ENCODE assay signal across 9 cellular contexts in genomic region chr11:126083829-126084607, GRCh38.
DNase-seq lines count a peak whose midpoint lies in the region; ATAC-seq lines count a peak whose summit lies in the region.
"Had no signal": no experiment of that assay in that cellular context is flagged by ENCODE, and none has a peak within 500 bp of the region (broad histone marks: within the 10 kb centered on the region; RNA-seq: fewer than 3 reads in every experiment).

No MANE protein-coding gene starts in this region.

- no peaks in the 10 kb centered on the region for H3K27me3 Mint-ChIP-seq in T-helper 1 cell treated with Interleukin-12 subunit alpha and Interleukin-12 subunit beta and Interleukin-4 antibody, amounts not matched to agents 30 μg/mL and 1 μg/mL, for 36 hours (ENCODE audit: low read depth)
- H3K27me3 Mint-ChIP-seq in activated naive CD8-positive, alpha-beta T cell treated with anti-CD3 and anti-CD28 coated beads, Interleukin-2, amount 50 U/mL, for 24 hours: no peaks in the 10 kb centered on the region

- peak overlapping the region; percentile 55 for H3K4me3 Mint-ChIP-seq in T-helper 1 cell treated with Interleukin-12 subunit alpha and Interleukin-12 subunit beta and Interleukin-4 antibody, amounts not matched to agents 30 μg/mL and 1 μg/mL, for 36 hours
- peak overlapping the region; percentile 4 for H3K4me3 Mint-ChIP-seq in activated naive CD8-positive, alpha-beta T cell treated with anti-CD3 and anti-CD28 coated beads, Interleukin-2, amount 50 U/mL, for 24 hours
- H3K4me3 Mint-ChIP-seq: IgD-negative memory B cell had no signal

- peak overlapping the region; percentile 82 for H3K27ac Mint-ChIP-seq in T-helper 1 cell treated with Interleukin-12 subunit alpha and Interleukin-12 subunit beta and Interleukin-4 antibody, amounts not matched to agents 30 μg/mL and 1 μg/mL, for 36 hours
- H3K27ac Mint-ChIP-seq in activated naive CD8-positive, alpha-beta T cell treated with anti-CD3 and anti-CD28 coated beads, Interleukin-2, amount 50 U/mL, for 24 hours: peak overlapping the region; percentile 73

- peak; percentile 80 for ATAC-seq in activated naive CD8-positive, alpha-beta T cell treated with anti-CD3 and anti-CD28 coated beads, Interleukin-2, amount 50 U/mL, for 24 hours
- ATAC-seq in stimulated activated naive CD8-positive, alpha-beta T cell treated with anti-CD3 and anti-CD28 coated beads, Interleukin-15, Interleukin-2, amounts not matched to agents 100 U/mL and 50 U/mL, for 24 hours: peak; percentile 78

- DNase-seq in activated CD8-positive, alpha-beta memory T cell treated with anti-CD3 and anti-CD28 coated beads for 24 hours: peak; percentile 66
- DNase-seq in activated CD8-positive, alpha-beta memory T cell treated with anti-CD3 and anti-CD28 coated beads, Interleukin-2, amount 50 U/mL, for 4 hours: no peak
- DNase-seq in activated naive CD8-positive, alpha-beta T cell treated with anti-CD3 and anti-CD28 coated beads, Interleukin-2, amount 50 U/mL, for 24 hours: peak; percentile 11
- DNase-seq in stimulated activated naive CD8-positive, alpha-beta T cell treated with anti-CD3 and anti-CD28 coated beads, Interleukin-15, Interleukin-2, amounts not matched to agents 100 U/mL and 50 U/mL, for 24 hours: peak; percentile 11
- DNase-seq in NCI-H146 (lab: John Stamatoyannopoulos, UW): no peak
- DNase-seq in T-helper 9 cell: no peak
- DNase-seq in NCI-H1048 (lab: John Stamatoyannopoulos, UW): no peak

- peaks cover 15% of the 10 kb centered on the region for H3K4me1 Mint-ChIP-seq in T-helper 1 cell treated with Interleukin-12 subunit alpha and Interleukin-12 subunit beta and Interleukin-4 antibody, amounts not matched to agents 30 μg/mL and 1 μg/mL, for 36 hours (ENCODE audit: low read depth)
- H3K4me1 Mint-ChIP-seq in activated naive CD8-positive, alpha-beta T cell treated with anti-CD3 and anti-CD28 coated beads, Interleukin-2, amount 50 U/mL, for 24 hours: peaks cover 12% of the 10 kb centered on the region

- H3K9me3 Mint-ChIP-seq in T-helper 1 cell treated with Interleukin-12 subunit alpha and Interleukin-12 subunit beta and Interleukin-4 antibody, amounts not matched to agents 30 μg/mL and 1 μg/mL, for 36 hours: no peaks in the 10 kb centered on the region
- H3K9me3 Mint-ChIP-seq in activated naive CD8-positive, alpha-beta T cell treated with anti-CD3 and anti-CD28 coated beads, Interleukin-2, amount 50 U/mL, for 24 hours: no peaks in the 10 kb centered on the region
- H3K9me3 Mint-ChIP-seq: IgD-negative memory B cell had no signal

- H3K36me3 Mint-ChIP-seq in T-helper 1 cell treated with Interleukin-12 subunit alpha and Interleukin-12 subunit beta and Interleukin-4 antibody, amounts not matched to agents 30 μg/mL and 1 μg/mL, for 36 hours (ENCODE audit: low read depth): no peaks in the 10 kb centered on the region
- no peaks in the 10 kb centered on the region for H3K36me3 Mint-ChIP-seq in activated naive CD8-positive, alpha-beta T cell treated with anti-CD3 and anti-CD28 coated beads, Interleukin-2, amount 50 U/mL, for 24 hours (ENCODE audit: low read depth)
- H3K36me3 Mint-ChIP-seq: IgD-negative memory B cell had no signal

Comparison
In these comparisons a context has a peak if more than half of its experiments do, and no peak if none do; other contexts are left out.
1. DNase-seq: peak in activated CD8-positive, alpha-beta memory T cell treated with anti-CD3 and anti-CD28 coated beads for 24 hours (single experiment), activated naive CD8-positive, alpha-beta T cell treated with anti-CD3 and anti-CD28 coated beads, Interleukin-2, amount 50 U/mL, for 24 hours (single experiment) and stimulated activated naive CD8-positive, alpha-beta T cell treated with anti-CD3 and anti-CD28 coated beads, Interleukin-15, Interleukin-2, amounts not matched to agents 100 U/mL and 50 U/mL, for 24 hours (single experiment); none in activated CD8-positive, alpha-beta memory T cell treated with anti-CD3 and anti-CD28 coated beads, Interleukin-2, amount 50 U/mL, for 4 hours (single experiment), NCI-H146 (single experiment), T-helper 9 cell (single experiment) and NCI-H1048 (single experiment).